In the genomic region with DNA sequence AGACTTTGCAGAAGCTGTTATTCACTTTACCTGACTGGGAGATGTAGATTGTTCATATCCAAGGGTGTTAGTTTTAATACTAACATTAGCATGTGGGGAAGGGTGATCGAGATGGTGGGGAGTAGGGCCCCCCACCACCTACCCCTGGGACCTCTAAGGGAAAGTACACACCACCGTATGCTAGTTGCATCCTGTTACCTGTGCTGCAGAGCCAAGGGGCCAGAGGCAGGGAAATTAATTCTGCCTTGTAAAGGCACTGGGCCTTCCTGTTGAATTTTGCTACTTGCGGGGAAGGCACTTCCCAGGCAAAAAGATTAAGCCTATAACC, we compare ENCODE assay signal across 1 cellular context.
TF ChIP-seq lines count a peak whose summit lies in the region.

No MANE protein-coding gene starts in this region.

TF ChIP-seq in HepG2, 621 proteins besides CTCF, POLR2A, EP300 and RAD21 (continued from another document):
- TF ChIP-seq, protein P1, sequence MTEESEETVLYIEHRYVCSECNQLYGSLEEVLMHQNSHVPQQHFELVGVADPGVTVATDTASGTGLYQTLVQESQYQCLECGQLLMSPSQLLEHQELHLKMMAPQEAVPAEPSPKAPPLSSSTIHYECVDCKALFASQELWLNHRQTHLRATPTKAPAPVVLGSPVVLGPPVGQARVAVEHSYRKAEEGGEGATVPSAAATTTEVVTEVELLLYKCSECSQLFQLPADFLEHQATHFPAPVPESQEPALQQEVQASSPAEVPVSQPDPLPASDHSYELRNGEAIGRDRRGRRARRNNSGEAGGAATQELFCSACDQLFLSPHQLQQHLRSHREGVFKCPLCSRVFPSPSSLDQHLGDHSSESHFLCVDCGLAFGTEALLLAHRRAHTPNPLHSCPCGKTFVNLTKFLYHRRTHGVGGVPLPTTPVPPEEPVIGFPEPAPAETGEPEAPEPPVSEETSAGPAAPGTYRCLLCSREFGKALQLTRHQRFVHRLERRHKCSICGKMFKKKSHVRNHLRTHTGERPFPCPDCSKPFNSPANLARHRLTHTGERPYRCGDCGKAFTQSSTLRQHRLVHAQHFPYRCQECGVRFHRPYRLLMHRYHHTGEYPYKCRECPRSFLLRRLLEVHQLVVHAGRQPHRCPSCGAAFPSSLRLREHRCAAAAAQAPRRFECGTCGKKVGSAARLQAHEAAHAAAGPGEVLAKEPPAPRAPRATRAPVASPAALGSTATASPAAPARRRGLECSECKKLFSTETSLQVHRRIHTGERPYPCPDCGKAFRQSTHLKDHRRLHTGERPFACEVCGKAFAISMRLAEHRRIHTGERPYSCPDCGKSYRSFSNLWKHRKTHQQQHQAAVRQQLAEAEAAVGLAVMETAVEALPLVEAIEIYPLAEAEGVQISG (CRISPR knock-in tag; IDR thresholded peaks at IDR 0.05), result no peak
- TF ChIP-seq, protein P2, sequence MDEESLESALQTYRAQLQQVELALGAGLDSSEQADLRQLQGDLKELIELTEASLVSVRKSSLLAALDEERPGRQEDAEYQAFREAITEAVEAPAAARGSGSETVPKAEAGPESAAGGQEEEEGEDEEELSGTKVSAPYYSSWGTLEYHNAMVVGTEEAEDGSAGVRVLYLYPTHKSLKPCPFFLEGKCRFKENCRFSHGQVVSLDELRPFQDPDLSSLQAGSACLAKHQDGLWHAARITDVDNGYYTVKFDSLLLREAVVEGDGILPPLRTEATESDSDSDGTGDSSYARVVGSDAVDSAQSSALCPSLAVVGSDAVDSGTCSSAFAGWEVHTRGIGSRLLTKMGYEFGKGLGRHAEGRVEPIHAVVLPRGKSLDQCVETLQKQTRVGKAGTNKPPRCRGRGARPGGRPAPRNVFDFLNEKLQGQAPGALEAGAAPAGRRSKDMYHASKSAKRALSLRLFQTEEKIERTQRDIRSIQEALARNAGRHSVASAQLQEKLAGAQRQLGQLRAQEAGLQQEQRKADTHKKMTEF (CRISPR knock-in tag; IDR thresholded peaks at IDR 0.05), result no peak
- TF ChIP-seq CEBPG (CRISPR knock-in tag; IDR thresholded peaks at IDR 0.05) (no peak), ZC3H13 (CRISPR knock-in tag; IDR thresholded peaks at IDR 0.05) (no peak), SATB2 (CRISPR knock-in tag; IDR thresholded peaks at IDR 0.05) (no peak), RORA (CRISPR knock-in tag; IDR thresholded peaks at IDR 0.05) (no peak), GABPA (IDR thresholded peaks at IDR 0.05; ENCODE audit: low read depth, low read length) (no peak), GABPA (CRISPR knock-in tag; IDR thresholded peaks at IDR 0.05; ENCODE audit: low read depth) (no peak), ADNP (CRISPR knock-in tag; IDR thresholded peaks at IDR 0.05) (no peak), MEIS2 (CRISPR knock-in tag; IDR thresholded peaks at IDR 0.05) (no peak), ZNF768 (CRISPR knock-in tag; IDR thresholded peaks at IDR 0.05) (no peak), ZNF766 (CRISPR knock-in tag; IDR thresholded peaks at IDR 0.05; ENCODE audit: borderline replicate concordance) (no peak)
- TF ChIP-seq, protein P3, sequence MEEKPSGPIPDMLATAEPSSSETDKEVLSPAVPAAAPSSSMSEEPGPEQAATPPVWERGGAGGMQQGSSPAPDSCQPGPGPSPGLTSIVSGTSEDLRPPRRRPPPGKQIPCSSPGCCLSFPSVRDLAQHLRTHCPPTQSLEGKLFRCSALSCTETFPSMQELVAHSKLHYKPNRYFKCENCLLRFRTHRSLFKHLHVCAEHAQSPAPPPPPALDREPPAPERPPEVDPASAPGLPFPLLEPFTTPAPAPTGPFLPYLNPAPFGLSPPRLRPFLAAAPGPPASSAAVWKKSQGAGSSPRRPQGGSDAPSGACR (CRISPR knock-in tag; IDR thresholded peaks at IDR 0.05), result no peak
